9 cellular contexts compared by ENCODE assay signal in genomic region chr17:27319536-27320221, GRCh38. TPM values are rescaled to one million over a fixed set of nuclear protein-coding genes. Genes with fewer than 3 reads are reported as not detected.
A peak's percentile ranks its signal among the peaks of the same experiment; 100 is the strongest.
DNase-seq lines count a peak whose midpoint lies in the region; ATAC-seq and TF ChIP-seq lines count a peak whose summit lies in the region.
"Had no signal": no experiment of that assay in that cellular context is flagged by ENCODE, and none has a peak within 500 bp of the region (broad histone marks: within the 10 kb centered on the region; RNA-seq: fewer than 3 reads in every experiment).

No MANE protein-coding gene starts in this region.

- no peak overlapping the region for H3K4me3 Mint-ChIP-seq in immature natural killer cell
- H3K4me3 Mint-ChIP-seq in stimulated activated naive CD8-positive, alpha-beta T cell treated with anti-CD3 and anti-CD28 coated beads, Interleukin-15, amount 100 ng/mL, for 72 hours: no peak overlapping the region

- H3K4me1 Mint-ChIP-seq in immature natural killer cell: peaks cover 0 to 3% of the 10 kb centered on the region in 2 donors
- H3K4me1 Mint-ChIP-seq in stimulated activated naive CD8-positive, alpha-beta T cell treated with anti-CD3 and anti-CD28 coated beads, Interleukin-15, amount 100 ng/mL, for 72 hours: no peaks in the 10 kb centered on the region

- ATAC-seq in stimulated activated naive CD8-positive, alpha-beta T cell treated with anti-CD3 and anti-CD28 coated beads, Interleukin-15, amount 100 ng/mL, for 72 hours: no peak
- no peak for ATAC-seq in GM19023 (IDR thresholded peaks at IDR 0.05; ENCODE audit: unreplicated experiment)
- ATAC-seq in HG02938 (IDR thresholded peaks at IDR 0.05; ENCODE audit: unreplicated experiment): no peak

- peak in 49 of 58 donors; percentile 17 to 81 (median 53) for DNase-seq in anterior cingulate cortex (lab: John Stamatoyannopoulos, UW)
- no peak for DNase-seq in immature natural killer cell
- DNase-seq in stimulated activated naive CD8-positive, alpha-beta T cell treated with anti-CD3 and anti-CD28 coated beads, Interleukin-15, amount 100 ng/mL, for 72 hours: no peak
- DNase-seq in NCI-H2227 treated with DMSO at 0.1 percent for 48 hours (lab: John Stamatoyannopoulos, UW): no peak
- DNase-seq in MV-4-11 (lab: John Stamatoyannopoulos, UW): no peak
- DNase-seq: T-helper 2 cell had no signal

- no peaks in the 10 kb centered on the region for H3K9me3 Mint-ChIP-seq in immature natural killer cell
- H3K9me3 Mint-ChIP-seq in stimulated activated naive CD8-positive, alpha-beta T cell treated with anti-CD3 and anti-CD28 coated beads, Interleukin-15, amount 100 ng/mL, for 72 hours: no peaks in the 10 kb centered on the region

- TF ChIP-seq RAD21 in Ishikawa (IDR thresholded peaks at IDR 0.05; ENCODE audit: low read depth): no peak

- H3K27ac Mint-ChIP-seq in immature natural killer cell: peak overlapping the region in 5 of 6 donors; percentile 7 to 45 (median 43)
- H3K27ac Mint-ChIP-seq in stimulated activated naive CD8-positive, alpha-beta T cell treated with anti-CD3 and anti-CD28 coated beads, Interleukin-15, amount 100 ng/mL, for 72 hours: peak overlapping the region; percentile 31 to 66

- peaks cover 10 to 20% (median 12%) of the 10 kb centered on the region in 3 donors for H3K36me3 Mint-ChIP-seq in immature natural killer cell

- H3K27me3 Mint-ChIP-seq in immature natural killer cell (ENCODE audit: low read depth in 3 of 3): no peaks in the 10 kb centered on the region
- no peaks in the 10 kb centered on the region for H3K27me3 Mint-ChIP-seq in stimulated activated naive CD8-positive, alpha-beta T cell treated with anti-CD3 and anti-CD28 coated beads, Interleukin-15, amount 100 ng/mL, for 72 hours

- TF ChIP-seq EP300 in Ishikawa (IDR thresholded peaks at IDR 0.05; ENCODE audit: borderline replicate concordance): no peak

TF ChIP-seq in Ishikawa, 13 proteins besides CTCF, POLR2A, EP300 and RAD21:
- TF ChIP-seq ZBTB7A (IDR thresholded peaks at IDR 0.05; ENCODE audit: low read depth): no peak
- TF ChIP-seq REST (IDR thresholded peaks at IDR 0.05; ENCODE audit: low read depth): no peak
- TF ChIP-seq, protein P1, sequence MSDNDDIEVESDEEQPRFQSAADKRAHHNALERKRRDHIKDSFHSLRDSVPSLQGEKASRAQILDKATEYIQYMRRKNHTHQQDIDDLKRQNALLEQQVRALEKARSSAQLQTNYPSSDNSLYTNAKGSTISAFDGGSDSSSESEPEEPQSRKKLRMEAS (IDR thresholded peaks at IDR 0.05): no peak
- peak; percentile 47; the same call in 1 of the 2 replicates for TF ChIP-seq NFIC (IDR thresholded peaks at IDR 0.05)
TF ChIP-seq in Ishikawa: peak in this region for 1.

RNA-seq across cellular contexts. Expression of gene WSB1, which starts 25.8 kb away (rescaled TPM):
- polyA plus RNA-seq in immature natural killer cell: 100 to 1,000 TPM; 163 to 253 (median 232) TPM

Comparison
In these comparisons a context has a peak if more than half of its experiments do, and no peak if none do; other contexts are left out.
1. DNase-seq: peak in anterior cingulate cortex (49 of 58); none in immature natural killer cell (0 of 3), stimulated activated naive CD8-positive, alpha-beta T cell treated with anti-CD3 and anti-CD28 coated beads, Interleukin-15, amount 100 ng/mL, for 72 hours (0 of 2), NCI-H2227 treated with DMSO at 0.1 percent for 48 hours (single experiment) and MV-4-11 (single experiment).